In genomic region chr6:29926795-29927427, GRCh38 we compare ENCODE assay signal across 8 cellular contexts. TPM values are rescaled to one million over a fixed set of nuclear protein-coding genes. Genes with fewer than 3 reads are reported as not detected.
DNase-seq lines count a peak whose midpoint lies in the region; ATAC-seq lines count a peak whose summit lies in the region.
"Had no signal": no experiment of that assay in that cellular context is flagged by ENCODE, and none has a peak within 500 bp of the region (broad histone marks: within the 10 kb centered on the region; RNA-seq: fewer than 3 reads in every experiment).

No MANE protein-coding gene starts in this region.

- H3K27ac Mint-ChIP-seq in IgD-negative memory B cell: peak overlapping the region; percentile 95 to 97 (median 96)
- peak overlapping the region; percentile 96 for H3K27ac Mint-ChIP-seq in central memory CD8-positive, alpha-beta T cell (ENCODE audit: low read depth)

- H3K36me3 Mint-ChIP-seq in IgD-negative memory B cell: no peaks in the 10 kb centered on the region
- peaks cover 13% of the 10 kb centered on the region for H3K36me3 Mint-ChIP-seq in central memory CD8-positive, alpha-beta T cell (ENCODE audit: insufficient read depth)

- no peaks in the 10 kb centered on the region for H3K27me3 Mint-ChIP-seq in IgD-negative memory B cell
- H3K27me3 Mint-ChIP-seq in central memory CD8-positive, alpha-beta T cell: no peaks in the 10 kb centered on the region

- ATAC-seq in GM19351 (IDR thresholded peaks at IDR 0.05; ENCODE audit: unreplicated experiment) (peak; percentile 79), left lobe of liver (peak; percentile 90)
- peak; percentile 89 for ATAC-seq in central memory CD8-positive, alpha-beta T cell (replicated peaks; ENCODE audit: extremely low read depth, poor library complexity, severe bottlenecking)

- H3K9me3 Mint-ChIP-seq in IgD-negative memory B cell: no peaks in the 10 kb centered on the region
- no peaks in the 10 kb centered on the region for H3K9me3 Mint-ChIP-seq in central memory CD8-positive, alpha-beta T cell
- H3K9me3 Mint-ChIP-seq: neural crest cell had no signal

- peak; percentile 76 for DNase-seq in activated CD4-positive, CD25-positive, alpha-beta regulatory T cell treated with anti-CD3 and anti-CD28 coated beads, Interleukin-2, amount 50 U/mL, for 72 hours
- DNase-seq in central memory CD8-positive, alpha-beta T cell (ENCODE audit: low spot score in 2 of 2): peak; percentile 67 to 74
- DNase-seq in left lobe of liver (ENCODE audit: low spot score): peak; percentile 69
- DNase-seq in stimulated activated CD4-positive, alpha-beta T cell treated with anti-CD3 and anti-CD28 coated beads, TNF-alpha, amount 100 ng/mL, for 24 hours (ENCODE audit: low read depth in 3 of 3): peak; percentile 67 to 81 (median 72)
- DNase-seq in epidermal melanocyte (ENCODE audit: insufficient read length, low spot score): no peak

- H3K4me3 Mint-ChIP-seq in IgD-negative memory B cell: peak overlapping the region; percentile 85 to 97 (median 90)
- H3K4me3 Mint-ChIP-seq in central memory CD8-positive, alpha-beta T cell: peak overlapping the region; percentile 86
- H3K4me3 Mint-ChIP-seq: neural crest cell had no signal

- peaks cover 3 to 7% (median 5%) of the 10 kb centered on the region in 3 donors for H3K4me1 Mint-ChIP-seq in IgD-negative memory B cell
- H3K4me1 Mint-ChIP-seq in central memory CD8-positive, alpha-beta T cell: peaks cover 42% of the 10 kb centered on the region
- H3K4me1 Mint-ChIP-seq: neural crest cell had no signal

RNA-seq across cellular contexts. Expression of gene HLA-A, which starts 15.4 kb away (rescaled TPM):
- 2,521 TPM for polyA plus RNA-seq in IgD-negative memory B cell
- total RNA-seq in left lobe of liver: 125 TPM
